15 cellular contexts compared by ENCODE assay signal in the genomic region with DNA sequence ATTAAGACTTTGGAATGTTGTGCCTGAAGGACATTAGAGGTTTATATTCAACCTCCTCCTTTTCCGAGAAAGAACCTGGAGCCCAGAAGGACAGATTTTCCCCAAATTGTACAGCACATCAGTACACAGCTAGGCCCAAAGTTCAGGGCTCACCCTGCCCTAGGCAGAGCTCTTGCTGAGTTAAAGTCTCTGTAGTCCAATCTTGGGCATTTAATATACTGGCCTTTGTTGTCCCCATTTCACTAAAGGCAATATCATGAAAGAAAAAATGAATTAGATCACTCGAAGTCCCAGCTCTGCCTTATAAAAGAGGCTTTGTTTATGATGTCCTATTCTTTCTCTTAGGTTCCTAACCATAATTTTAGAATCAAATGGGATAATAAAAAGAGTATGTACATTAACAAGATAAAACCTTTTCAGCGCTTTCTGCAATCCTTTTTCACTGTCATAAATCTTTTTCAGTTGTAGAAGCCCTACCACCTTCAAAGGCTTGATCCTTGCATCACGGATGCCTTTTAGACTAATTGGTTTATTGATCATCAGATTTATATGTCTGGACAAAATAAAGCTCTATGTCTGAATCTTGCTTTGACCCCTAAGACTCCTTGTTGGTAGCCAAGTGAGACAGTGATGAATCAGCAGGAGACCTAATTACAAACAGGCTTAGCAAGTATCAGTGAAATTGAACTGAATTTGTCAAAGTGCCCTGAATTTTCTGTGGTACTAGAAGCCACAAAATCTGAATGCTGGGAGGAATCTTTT. TPM values are rescaled to one million over a fixed set of nuclear protein-coding genes. Genes with fewer than 3 reads are reported as not detected.
DNase-seq lines count a peak whose midpoint lies in the region; ATAC-seq and TF ChIP-seq lines count a peak whose summit lies in the region.
"Had no signal": no experiment of that assay in that cellular context is flagged by ENCODE, and none has a peak within 500 bp of the region (broad histone marks: within the 10 kb centered on the region; RNA-seq: fewer than 3 reads in every experiment).

No MANE protein-coding gene starts in this region.

- no peaks in the 10 kb centered on the region for H3K9me3 Mint-ChIP-seq in natural killer cell
- no peaks in the 10 kb centered on the region for H3K9me3 Mint-ChIP-seq in activated CD8-positive, alpha-beta T cell treated with anti-CD3 and anti-CD28 coated beads, Interleukin-2, amount 10 ng/mL, durations not matched to agents 7 days and 5 days (ENCODE audit: insufficient read depth)
- H3K9me3 Mint-ChIP-seq: T-helper 2 cell treated with Interferon-gamma antibody and Interleukin-4, amounts not matched to agents 5 μg/mL and 100 μg/mL, for 36 hours had no signal

- 0 out of 2 replicates have a peak, but pooled peaks cover 2% of the 10 kb centered on the region for H3K36me3 ChIP-seq in BJ (ENCODE audit: control insufficient read depth, insufficient read depth, low read length)
- H3K36me3 ChIP-seq in neutrophil: peaks cover 85% of the 10 kb centered on the region

- H3K4me3 Mint-ChIP-seq in natural killer cell: no peak overlapping the region
- H3K4me3 Mint-ChIP-seq in activated CD8-positive, alpha-beta T cell treated with anti-CD3 and anti-CD28 coated beads, Interleukin-2, amount 10 ng/mL, durations not matched to agents 7 days and 5 days: no peak overlapping the region
- H3K4me3 Mint-ChIP-seq: CD14-positive monocyte; T-helper 2 cell treated with Interferon-gamma antibody and Interleukin-4, amounts not matched to agents 5 μg/mL and 100 μg/mL, for 36 hours had no signal

- no peak overlapping the region for H3K4me3 ChIP-seq in BJ (ENCODE audit: low read depth, low read length)
- no peak overlapping the region for H3K4me3 ChIP-seq in neutrophil (ENCODE audit: low read depth in 1 of 2, low read length in 1 of 2)
- H3K4me3 ChIP-seq: gastroesophageal sphincter had no signal

- H3K4me1 ChIP-seq in neutrophil (ENCODE audit: control insufficient read depth in 1 of 2, insufficient read depth in 1 of 2, low read depth in 1 of 2, low read length in 1 of 2): peaks cover 52 to 76% of the 10 kb centered on the region in 2 experiments

- CTCF ChIA-PET in BJ (lab: Yijun Ruan, JAX): interaction anchor here (1.0 to 2.2 kb wide), 9 partner anchors 9 to 245 kb away, joined by 3 to 14 read pairs (median 4); no protein-coding TSS in a partner anchor
- CTCF ChIA-PET in activated CD8-positive, alpha-beta T cell treated with anti-CD3 and anti-CD28 coated beads, Interleukin-2, amount 10 ng/mL, durations not matched to agents 7 days and 5 days (lab: Charles Lee): interaction anchor here (1.0 to 2.6 kb wide), 8 partner anchors 9 to 246 kb away, joined by 3 to 17 read pairs (median 6); no protein-coding TSS in a partner anchor

- peaks cover 15 to 20% of the 10 kb centered on the region in 2 donors for H3K4me1 Mint-ChIP-seq in natural killer cell
- peaks cover 12% of the 10 kb centered on the region for H3K4me1 Mint-ChIP-seq in activated CD8-positive, alpha-beta T cell treated with anti-CD3 and anti-CD28 coated beads, Interleukin-2, amount 10 ng/mL, durations not matched to agents 7 days and 5 days (ENCODE audit: low read depth)

- H3K36me3 Mint-ChIP-seq in natural killer cell: no peaks in the 10 kb centered on the region
- peaks cover 19% of the 10 kb centered on the region for H3K36me3 Mint-ChIP-seq in activated CD8-positive, alpha-beta T cell treated with anti-CD3 and anti-CD28 coated beads, Interleukin-2, amount 10 ng/mL, durations not matched to agents 7 days and 5 days (ENCODE audit: low read depth)

- no peak for ATAC-seq in natural killer cell
- no peak for ATAC-seq in activated CD8-positive, alpha-beta T cell treated with anti-CD3 and anti-CD28 coated beads, Interleukin-2, amount 10 ng/mL, durations not matched to agents 7 days and 5 days
- ATAC-seq: gastroesophageal sphincter had no signal

- intact Hi-C loops in natural killer cell (cut with micrococcal nuclease): no loop called here

- no peaks in the 10 kb centered on the region for H3K27me3 Mint-ChIP-seq in natural killer cell (ENCODE audit: low read depth in 2 of 2)
- no peaks in the 10 kb centered on the region for H3K27me3 Mint-ChIP-seq in activated CD8-positive, alpha-beta T cell treated with anti-CD3 and anti-CD28 coated beads, Interleukin-2, amount 10 ng/mL, durations not matched to agents 7 days and 5 days (ENCODE audit: low read depth)

- peak overlapping the region; percentile 77 for H3K27ac ChIP-seq in cingulate gyrus (ENCODE audit: low read depth, low read length)
- H3K27ac ChIP-seq in neutrophil: peak overlapping the region; percentile 74

- TF ChIP-seq CTCF in BJ (IDR thresholded peaks at IDR 0.05; ENCODE audit: insufficient read depth, low read depth, low read length) (no peak), neutrophil (IDR thresholded peaks at IDR 0.05) (no peak), natural killer cell (IDR thresholded peaks at IDR 0.05) (no peak)

- peak; percentile 47 for DNase-seq in BJ (ENCODE audit: low read depth)
- peak; percentile 62 for DNase-seq in HS-5 (ENCODE audit: low read depth)
- DNase-seq in natural killer cell: no peak
- no peak for DNase-seq in activated CD8-positive, alpha-beta T cell treated with anti-CD3 and anti-CD28 coated beads, Interleukin-2, amount 10 ng/mL, durations not matched to agents 7 days and 5 days
- no peak for DNase-seq in C1 segment of cervical spinal cord (lab: John Stamatoyannopoulos, UW)
- no peak for DNase-seq in NCI-H2196 (lab: John Stamatoyannopoulos, UW; ENCODE audit: unreplicated experiment)
- DNase-seq: activated CD4-positive, alpha-beta T cell treated with anti-CD3 and anti-CD28 coated beads, Interleukin-2, amount 50 U/mL, for 4 hours; activated gamma-delta T cell treated with Interleukin-2 at 50 U/mL for 16 hours; kidney glomerular epithelial cell; stimulated activated naive CD4-positive, alpha-beta T cell treated with Interleukin-2 at 50 U/mL for 16 hours had no signal

- H3K27ac Mint-ChIP-seq in natural killer cell: no peak overlapping the region
- H3K27ac Mint-ChIP-seq in activated CD8-positive, alpha-beta T cell treated with anti-CD3 and anti-CD28 coated beads, Interleukin-2, amount 10 ng/mL, durations not matched to agents 7 days and 5 days: no peak overlapping the region
- H3K27ac Mint-ChIP-seq: T-helper 2 cell treated with Interferon-gamma antibody and Interleukin-4, amounts not matched to agents 5 μg/mL and 100 μg/mL, for 36 hours had no signal

- POLR2A ChIA-PET in BJ (lab: Charles Lee): no interaction called here
- POLR2A ChIA-PET in activated CD8-positive, alpha-beta T cell treated with anti-CD3 and anti-CD28 coated beads, Interleukin-2, amount 10 ng/mL, durations not matched to agents 7 days and 5 days (lab: Charles Lee): no interaction called here

- no peaks in the 10 kb centered on the region for H3K9me3 ChIP-seq in neutrophil
- H3K9me3 ChIP-seq: gastroesophageal sphincter had no signal

- H3K27me3 ChIP-seq in BJ (ENCODE audit: control insufficient read depth, insufficient read depth, low read length) (no peaks in the 10 kb centered on the region), neutrophil (no peaks in the 10 kb centered on the region)
- H3K27me3 ChIP-seq: gastroesophageal sphincter had no signal

RNA-seq across cellular contexts. Expression of gene RELT, which starts 39.8 kb away (rescaled TPM):
- polyA plus RNA-seq in BJ (2011; rRNA removed): 2.4 and 3.7 TPM in 2 replicates
- polyA minus RNA-seq in BJ (2011; rRNA and poly(A)+ RNA removed): 2.4 and 2.9 TPM in 2 replicates
- total RNA-seq in natural killer cell: 100 to 1,000 TPM; 132 to 264 (median 151) TPM
- 10 to 100 TPM; 28.6 to 33.2 TPM for total RNA-seq in activated CD8-positive, alpha-beta T cell treated with anti-CD3 and anti-CD28 coated beads, Interleukin-2, amount 10 ng/mL, durations not matched to agents 7 days and 5 days

Comparison
In these comparisons a context has a peak if more than half of its experiments do, and no peak if none do; other contexts are left out.
1. DNase-seq: peak in BJ (single experiment) and HS-5 (single experiment); none in natural killer cell (single experiment), activated CD8-positive, alpha-beta T cell treated with anti-CD3 and anti-CD28 coated beads, Interleukin-2, amount 10 ng/mL, durations not matched to agents 7 days and 5 days (single experiment), C1 segment of cervical spinal cord (0 of 14) and NCI-H2196 (single experiment).